ENCODE assay signal across 12 cellular contexts in genomic region chr1:154940213-154940879, GRCh38. TPM values are rescaled to one million over a fixed set of nuclear protein-coding genes. Genes with fewer than 3 reads are reported as not detected.
A peak's percentile ranks its signal among the peaks of the same experiment; 100 is the strongest.
DNase-seq lines count a peak whose midpoint lies in the region; ATAC-seq, FAIRE-seq and TF ChIP-seq lines count a peak whose summit lies in the region.
"Had no signal": no experiment of that assay in that cellular context is flagged by ENCODE, and none has a peak within 500 bp of the region (broad histone marks: within the 10 kb centered on the region; RNA-seq: fewer than 3 reads in every experiment).

No MANE protein-coding gene starts in this region.

- 65 to 67% (median 66%) methylated on average over 4 of the region's 4 CpGs for WGBS in psoas muscle, 3 donors

- H3K9me3 Mint-ChIP-seq in activated naive CD4-positive, alpha-beta T cell treated with anti-CD3 and anti-CD28 coated beads, Interleukin-2, amount 50 U/mL, for 72 hours: no peaks in the 10 kb centered on the region
- peaks cover 0 to 1% (median 0%) of the 10 kb centered on the region in 7 donors for H3K9me3 Mint-ChIP-seq in naive B cell

- no peak for FAIRE-seq in urothelium cell line (lab: Jason Lieb, UNC)

- H3K4me3 ChIP-seq in psoas muscle (no peak overlapping the region), MG63 (no peak overlapping the region)

- peaks cover 6 to 7% of the 10 kb centered on the region in 2 donors for H3K36me3 Mint-ChIP-seq in activated naive CD4-positive, alpha-beta T cell treated with anti-CD3 and anti-CD28 coated beads, Interleukin-2, amount 50 U/mL, for 72 hours
- no peaks in the 10 kb centered on the region for H3K36me3 Mint-ChIP-seq in naive B cell

- H3K9me3 ChIP-seq in psoas muscle (no peaks in the 10 kb centered on the region), MG63 (no peaks in the 10 kb centered on the region)

- H3K27me3 ChIP-seq in psoas muscle (ENCODE audit: insufficient read depth in 3 of 3, low read length in 2 of 3) (no peaks in the 10 kb centered on the region), MG63 (no peaks in the 10 kb centered on the region)

- intact Hi-C loops in psoas muscle (cut with DNase I): no loop called here

- H3K27ac ChIP-seq in C4-2B: peak overlapping the region; percentile 97; the same call in 1 of the 2 replicates
- no peak overlapping the region for H3K27ac ChIP-seq in psoas muscle

- ATAC-seq in activated naive CD4-positive, alpha-beta T cell treated with anti-CD3 and anti-CD28 coated beads, Interleukin-2, amount 50 U/mL, for 72 hours: no peak
- ATAC-seq in naive B cell (ENCODE audit: low read depth in 2 of 2) (no peak), omental fat pad (ENCODE audit: low FRiP score) (no peak), psoas muscle (no peak)

- peak overlapping the region; percentile 51 to 85 for H3K27ac Mint-ChIP-seq in activated naive CD4-positive, alpha-beta T cell treated with anti-CD3 and anti-CD28 coated beads, Interleukin-2, amount 50 U/mL, for 72 hours
- H3K27ac Mint-ChIP-seq in naive B cell: peak overlapping the region in 4 of 6 donors; percentile 56 to 84 (median 82)

- peak; percentile 10 for TF ChIP-seq POLR2A in GM15510 (IDR thresholded peaks at IDR 0.05; ENCODE audit: borderline replicate concordance, extremely low read depth, insufficient read length)

- no peaks in the 10 kb centered on the region for H3K27me3 Mint-ChIP-seq in naive B cell

- H3K4me1 ChIP-seq in psoas muscle: peaks cover 10% of the 10 kb centered on the region

- H3K36me3 ChIP-seq in psoas muscle (ENCODE audit: insufficient read depth in 1 of 2, low read depth in 1 of 2): peaks cover 3 to 19% of the 10 kb centered on the region in 2 donors
- H3K36me3 ChIP-seq in MG63: no peaks in the 10 kb centered on the region; the same call in 1 of the 2 replicates

- no peak for DNase-seq in activated naive CD4-positive, alpha-beta T cell treated with anti-CD3 and anti-CD28 coated beads, Interleukin-2, amount 50 U/mL, for 72 hours (ENCODE audit: low spot score in 2 of 2)
- DNase-seq in naive B cell (no peak), omental fat pad (ENCODE audit: low spot score) (no peak), psoas muscle (no peak), MG63 (no peak), urothelium cell line (ENCODE audit: low spot score) (no peak)
- DNase-seq: DMS153, KG1, NCI-H774, T-helper 9 cell had no signal

- TF ChIP-seq CTCF in C4-2B (conservative IDR thresholded peaks at IDR 0.05) (no peak), omental fat pad (IDR thresholded peaks at IDR 0.05) (no peak), psoas muscle (IDR thresholded peaks at IDR 0.05) (no peak)

- H3K4me1 Mint-ChIP-seq in naive B cell: peaks cover 59 to 83% (median 83%) of the 10 kb centered on the region in 3 donors

- peak overlapping the region in 4 of 8 donors; percentile 57 to 68 (median 61) for H3K4me3 Mint-ChIP-seq in naive B cell

RNA-seq across cellular contexts. Expression of gene PMVK, which starts 3.8 kb away (rescaled TPM):
- total RNA-seq in activated naive CD4-positive, alpha-beta T cell treated with anti-CD3 and anti-CD28 coated beads, Interleukin-2, amount 50 U/mL, for 72 hours: 10 to 100 TPM; 12.2 to 34.2 TPM
- polyA plus RNA-seq in naive B cell (ENCODE audit: low read depth in 6 of 6) (10 to 100 TPM; 30.8 to 45.7 (median 33.3) TPM), psoas muscle (10 to 100 TPM; 23.3 to 35.6 (median 30.5) TPM)
- total RNA-seq in omental fat pad (10 to 100 TPM in 2 of 4 donors, 1 to 10 TPM in 2; 7.4 to 16.2 (median 12.1) TPM), psoas muscle (10 to 100 TPM; 17.0 to 30.5 (median 22.3) TPM)
- 68.7 and 77.6 TPM in 2 replicates for total RNA-seq in MG63 (2014; rRNA removed; shearing (Covaris generic); ENCODE audit: low replicate concordance)

RNA-seq across cellular contexts. Expression of gene PBXIP1, which starts 15.6 kb away (rescaled TPM):
- 10 to 100 TPM; 40.9 to 41.1 TPM for total RNA-seq in activated naive CD4-positive, alpha-beta T cell treated with anti-CD3 and anti-CD28 coated beads, Interleukin-2, amount 50 U/mL, for 72 hours
- polyA plus RNA-seq in naive B cell (ENCODE audit: low read depth in 6 of 6) (10 to 100 TPM; 36.2 to 77.3 (median 69.5) TPM), psoas muscle (10 to 100 TPM; 13.6 to 79.6 (median 54.8) TPM)
- total RNA-seq in omental fat pad (10 to 100 TPM; 65.0 to 93.7 (median 82.0) TPM), psoas muscle (100 to 1,000 TPM in 2 of 4 donors, 10 to 100 TPM in 2; 76.5 to 149 (median 104) TPM)
- total RNA-seq in MG63 (2014; rRNA removed; shearing (Covaris generic); ENCODE audit: low replicate concordance): 6.9 and 16.0 TPM in 2 replicates

RNA-seq across cellular contexts. Expression of gene PYGO2, which starts 21.2 kb away (rescaled TPM):
- 10 to 100 TPM; 27.7 to 55.3 TPM for total RNA-seq in activated naive CD4-positive, alpha-beta T cell treated with anti-CD3 and anti-CD28 coated beads, Interleukin-2, amount 50 U/mL, for 72 hours
- polyA plus RNA-seq in naive B cell (ENCODE audit: low read depth in 6 of 6) (10 to 100 TPM in 5 of 6 donors, 1 to 10 TPM in 1; 10.0 to 45.1 (median 29.4) TPM), psoas muscle (10 to 100 TPM; 13.1 to 24.0 (median 14.5) TPM)
- total RNA-seq in omental fat pad (10 to 100 TPM; 10.2 to 21.2 (median 15.9) TPM), psoas muscle (10 to 100 TPM; 14.5 to 23.0 (median 17.4) TPM)
- total RNA-seq in MG63 (2014; rRNA removed; shearing (Covaris generic); ENCODE audit: low replicate concordance): 10.3 and 16.2 TPM in 2 replicates

RNA-seq across cellular contexts. Expression of gene SHC1, which starts 30.2 kb away (rescaled TPM):
- 10 to 100 TPM; 50.3 to 76.2 TPM for total RNA-seq in activated naive CD4-positive, alpha-beta T cell treated with anti-CD3 and anti-CD28 coated beads, Interleukin-2, amount 50 U/mL, for 72 hours
- polyA plus RNA-seq in naive B cell (ENCODE audit: low read depth in 6 of 6): 10 to 100 TPM; 23.3 to 34.0 (median 26.3) TPM
- total RNA-seq in omental fat pad: 100 to 1,000 TPM; 152 to 265 (median 171) TPM
- total RNA-seq in psoas muscle: 10 to 100 TPM; 52.3 to 87.2 (median 82.8) TPM
- 10 to 100 TPM; 33.2 to 67.3 (median 43.8) TPM for polyA plus RNA-seq in psoas muscle
- total RNA-seq in MG63 (2014; rRNA removed; shearing (Covaris generic); ENCODE audit: low replicate concordance): 140 and 175 TPM in 2 replicates

RNA-seq across cellular contexts. Expression of gene CKS1B, which starts 34.1 kb away (rescaled TPM):
- 100 to 1,000 TPM; 202 to 308 TPM for total RNA-seq in activated naive CD4-positive, alpha-beta T cell treated with anti-CD3 and anti-CD28 coated beads, Interleukin-2, amount 50 U/mL, for 72 hours
- polyA plus RNA-seq in naive B cell (ENCODE audit: low read depth in 6 of 6): 100 to 1,000 TPM; 117 to 196 (median 131) TPM
- 10 to 100 TPM; 34.0 to 72.8 (median 43.2) TPM for total RNA-seq in omental fat pad
- total RNA-seq in psoas muscle: 10 to 100 TPM in 1 of 4 donors, 1 to 10 TPM in 3; 5.5 to 13.8 (median 6.9) TPM
- 10 to 100 TPM; 12.1 to 48.1 (median 30.1) TPM for polyA plus RNA-seq in psoas muscle
- 124 and 222 TPM in 2 replicates for total RNA-seq in MG63 (2014; rRNA removed; shearing (Covaris generic); ENCODE audit: low replicate concordance)
